ENCODE assay signal across 18 cellular contexts in genomic region chr9:133043449-133044035, GRCh38. TPM values are rescaled to one million over a fixed set of nuclear protein-coding genes. Genes with fewer than 3 reads are reported as not detected.
DNase-seq lines count a peak whose midpoint lies in the region; TF ChIP-seq lines count a peak whose summit lies in the region.
"Had no signal": no experiment of that assay in that cellular context is flagged by ENCODE, and none has a peak within 500 bp of the region (broad histone marks: within the 10 kb centered on the region; RNA-seq: fewer than 3 reads in every experiment).

No MANE protein-coding gene starts in this region.

- TF ChIP-seq CTCF in GM10248 (IDR thresholded peaks at IDR 0.05; ENCODE audit: control extremely low read depth, extremely low read depth, low read depth, missing control alignments) (no peak), osteoblast (IDR thresholded peaks at IDR 0.05; ENCODE audit: extremely low read depth, low read depth, low read length) (no peak)

- no peaks in the 10 kb centered on the region for H3K27me3 ChIP-seq in osteoblast (ENCODE audit: insufficient read depth, low read length)
- H3K27me3 ChIP-seq: BLaER1 treated with 17β-estradiol and CSF1 and Interleukin-3, amounts not matched to agents 10 nM and 100 nM had no signal

- peak; percentile 88 for DNase-seq in DMS 273 (lab: John Stamatoyannopoulos, UW; ENCODE audit: unreplicated experiment)
- no peak for DNase-seq in DMS 273 treated with DMSO at 0.1 percent for 48 hours (lab: John Stamatoyannopoulos, UW)
- peak; percentile 53 for DNase-seq in NCI-H2171 treated with DMSO at 0.1 percent for 48 hours (lab: John Stamatoyannopoulos, UW)
- DNase-seq in NCI-H2171 (lab: John Stamatoyannopoulos, UW) = no peak
- DNase-seq in GM10248 (ENCODE audit: extremely low spot score) = peak; percentile 5
- DNase-seq in osteoblast (ENCODE audit: insufficient read length, low spot score, missing footprints) = peak; percentile 50
- no peak for DNase-seq in EL
- DNase-seq: AML-193; Caco-2; Calu3; CD4-positive, alpha-beta T cell; CD8-positive, alpha-beta T cell; DMS79 treated with DMSO at 0.1 percent for 48 hours; GDM1 had no signal

- H3K9me3 ChIP-seq in osteoblast (ENCODE audit: low read depth, low read length) = no peaks in the 10 kb centered on the region
- H3K9me3 ChIP-seq: A549; BLaER1 treated with 17β-estradiol and CSF1 and Interleukin-3, amounts not matched to agents 10 nM and 100 nM; Caco-2 had no signal

- CTCF ChIA-PET in GM10248 (lab: Yijun Ruan, JAX) = interaction anchor here (0.7 to 3.7 kb wide), 6 partner anchors 12 to 102 kb away, joined by 3 to 22 read pairs (median 3); partner anchors contain the start of gene GTF3C5

- H3K4me1 ChIP-seq in osteoblast (ENCODE audit: insufficient read depth, low read length) = no peaks in the 10 kb centered on the region
- H3K4me1 ChIP-seq: A549, Caco-2 had no signal

- POLR2A ChIA-PET in GM10248 (lab: Yijun Ruan, JAX) = no interaction called here

- peaks cover 52% of the 10 kb centered on the region for H3K36me3 ChIP-seq in osteoblast (ENCODE audit: insufficient read depth, low read length)

- H3K79me2 ChIP-seq in osteoblast (ENCODE audit: insufficient read depth, low read length) = peaks cover 17% of the 10 kb centered on the region

- no peak overlapping the region for H2AFZ ChIP-seq in osteoblast (ENCODE audit: low read length)

- no peak overlapping the region for H3K27ac ChIP-seq in osteoblast (ENCODE audit: low read depth, low read length)
- H3K27ac ChIP-seq: 22Rv1; A549; BLaER1 treated with 17β-estradiol and CSF1 and Interleukin-3, amounts not matched to agents 10 nM and 100 nM; C4-2B had no signal

- H3K4me2 ChIP-seq in osteoblast (ENCODE audit: insufficient read depth, low read length) = no peak overlapping the region
- H3K4me2 ChIP-seq: A549; BLaER1 treated with 17β-estradiol and CSF1 and Interleukin-3, amounts not matched to agents 10 nM and 100 nM had no signal

- H3K4me3 ChIP-seq in osteoblast (ENCODE audit: insufficient read depth, low read length) = no peak overlapping the region
- H3K4me3 ChIP-seq: A549; BLaER1 treated with 17β-estradiol and CSF1 and Interleukin-3, amounts not matched to agents 10 nM and 100 nM had no signal

- H4K20me1 ChIP-seq in osteoblast (ENCODE audit: insufficient read depth, low read length) = peaks cover 22% of the 10 kb centered on the region

RNA-seq across cellular contexts. Expression of gene GTF3C5, which starts 12.7 kb away (rescaled TPM):
- total RNA-seq in osteoblast = 31.8 and 41.3 TPM in 2 replicates

RNA-seq across cellular contexts. Expression of gene CEL, which starts 18.2 kb away (rescaled TPM):
- under 0.01 TPM in 1 of 2 replicates, not detected in the other for total RNA-seq in osteoblast

Comparison
In these comparisons a context has a peak if more than half of its experiments do, and no peak if none do; other contexts are left out.
1. DNase-seq: peak in DMS 273 (single experiment), NCI-H2171 treated with DMSO at 0.1 percent for 48 hours (single experiment), GM10248 (single experiment) and osteoblast (single experiment); none in DMS 273 treated with DMSO at 0.1 percent for 48 hours (single experiment), NCI-H2171 (single experiment) and EL (single experiment).